In the genomic region with DNA sequence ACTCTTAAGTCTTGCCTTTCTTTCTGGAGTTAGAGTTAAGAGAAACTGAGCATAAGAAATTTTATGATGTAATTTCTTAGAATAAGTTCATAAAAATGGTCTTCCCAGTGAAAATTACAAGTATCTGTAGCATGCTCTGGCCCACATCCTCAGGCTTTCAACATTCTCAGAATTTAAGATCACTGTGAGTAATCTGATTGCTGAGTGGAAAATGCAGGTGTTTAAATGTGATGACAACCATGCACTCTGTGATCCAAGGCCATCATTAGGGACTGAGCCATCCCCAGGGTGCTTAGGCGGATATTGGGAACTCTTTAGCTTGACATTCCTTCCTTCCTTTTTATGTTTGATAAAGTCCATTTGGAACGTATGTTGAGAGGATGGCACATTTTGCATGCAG, we compare ENCODE assay signal across 15 cellular contexts.
DNase-seq lines count a peak whose midpoint lies in the region; ATAC-seq and TF ChIP-seq lines count a peak whose summit lies in the region.
"Had no signal": no experiment of that assay in that cellular context is flagged by ENCODE, and none has a peak within 500 bp of the region (broad histone marks: within the 10 kb centered on the region; RNA-seq: fewer than 3 reads in every experiment).

No MANE protein-coding gene starts in this region.

- H4K20me1 ChIP-seq in DND-41 (ENCODE audit: insufficient read depth, low read length) (no peaks in the 10 kb centered on the region), neural progenitor cell (ENCODE audit: low read depth) (no peaks in the 10 kb centered on the region)

- H3K4me3 ChIP-seq in DND-41 (ENCODE audit: low read depth in 1 of 2, low read length in 2 of 2): no peak overlapping the region
- H3K4me3 ChIP-seq in neural progenitor cell: no peak overlapping the region

- ATAC-seq in DND-41 (ENCODE audit: insufficient read depth, low read depth) (peak; percentile 79), HG03460 (IDR thresholded peaks at IDR 0.05; ENCODE audit: unreplicated experiment) (no peak)
- ATAC-seq in activated CD8-positive, alpha-beta T cell treated with anti-CD3 and anti-CD28 coated beads, Interleukin-2, amount 10 ng/mL, durations not matched to agents 7 days and 5 days: peak; percentile 78

- no peaks in the 10 kb centered on the region for H3K27me3 ChIP-seq in DND-41 (ENCODE audit: insufficient read depth, low read length, poor library complexity)
- no peaks in the 10 kb centered on the region for H3K27me3 ChIP-seq in neural progenitor cell

- peaks cover 53% of the 10 kb centered on the region for H3K4me1 ChIP-seq in DND-41 (ENCODE audit: insufficient read depth, low read length)
- H3K4me1 ChIP-seq in neural progenitor cell: peaks cover 7% of the 10 kb centered on the region

- H3K9me3 ChIP-seq in DND-41 (ENCODE audit: insufficient read depth, low read length, severe bottlenecking) (no peaks in the 10 kb centered on the region), neural progenitor cell (ENCODE audit: low read depth) (no peaks in the 10 kb centered on the region)

- intact Hi-C loops in activated CD4-positive, alpha-beta T cell treated with anti-CD3 and anti-CD28 coated beads, Interleukin-2, amount 10 ng/mL, durations not matched to agents 24 days and 14 days (cut with micrococcal nuclease): loop anchor here (1.0 to 2.0 kb wide), 2 partner anchors 21 to 109 kb away; no protein-coding TSS in a partner anchor

- no peaks in the 10 kb centered on the region for H3K27me3 Mint-ChIP-seq in activated CD4-positive, alpha-beta T cell treated with anti-CD3 and anti-CD28 coated beads, Interleukin-2, amount 10 ng/mL, durations not matched to agents 24 days and 14 days
- no peaks in the 10 kb centered on the region for H3K27me3 Mint-ChIP-seq in activated CD8-positive, alpha-beta T cell treated with anti-CD3 and anti-CD28 coated beads, Interleukin-2, amount 10 ng/mL, durations not matched to agents 7 days and 5 days (ENCODE audit: low read depth)
- H3K27me3 Mint-ChIP-seq in neural progenitor cell (ENCODE audit: insufficient read depth, low read depth): peaks cover 9% of the 10 kb centered on the region

- H3K36me3 Mint-ChIP-seq in activated CD4-positive, alpha-beta T cell treated with anti-CD3 and anti-CD28 coated beads, Interleukin-2, amount 10 ng/mL, durations not matched to agents 24 days and 14 days (ENCODE audit: low read depth): peaks cover 2% of the 10 kb centered on the region
- peaks cover 9% of the 10 kb centered on the region for H3K36me3 Mint-ChIP-seq in activated CD8-positive, alpha-beta T cell treated with anti-CD3 and anti-CD28 coated beads, Interleukin-2, amount 10 ng/mL, durations not matched to agents 7 days and 5 days (ENCODE audit: low read depth)
- no peaks in the 10 kb centered on the region for H3K36me3 Mint-ChIP-seq in neural progenitor cell

- peak overlapping the region; percentile 84 for H3K27ac Mint-ChIP-seq in activated CD4-positive, alpha-beta T cell treated with anti-CD3 and anti-CD28 coated beads, Interleukin-2, amount 10 ng/mL, durations not matched to agents 24 days and 14 days
- peak overlapping the region; percentile 86 for H3K27ac Mint-ChIP-seq in activated CD8-positive, alpha-beta T cell treated with anti-CD3 and anti-CD28 coated beads, Interleukin-2, amount 10 ng/mL, durations not matched to agents 7 days and 5 days
- peak overlapping the region; percentile 46 for H3K27ac Mint-ChIP-seq in neural progenitor cell

- CTCF ChIA-PET in activated CD8-positive, alpha-beta T cell treated with anti-CD3 and anti-CD28 coated beads, Interleukin-2, amount 10 ng/mL, durations not matched to agents 7 days and 5 days (lab: Charles Lee): no interaction called here

- peaks cover 1% of the 10 kb centered on the region for H3F3A ChIP-seq in neural progenitor cell (ENCODE audit: low read depth)

- H3K4me2 ChIP-seq in DND-41 (ENCODE audit: insufficient read depth, low read length) (no peak overlapping the region), neural progenitor cell (no peak overlapping the region)

- no peak for TF ChIP-seq CTCF in DND-41 (IDR thresholded peaks at IDR 0.05; ENCODE audit: borderline replicate concordance, extremely low read depth, low read length, poor library complexity, severe bottlenecking)
- TF ChIP-seq CTCF in neural progenitor cell (IDR thresholded peaks at IDR 0.05): no peak

- H3K27ac ChIP-seq in DND-41 (ENCODE audit: low read length): peak overlapping the region; percentile 81
- H3K27ac ChIP-seq in neural progenitor cell: no peak overlapping the region

- peak overlapping the region; percentile 11 for H3K4me3 Mint-ChIP-seq in activated CD4-positive, alpha-beta T cell treated with anti-CD3 and anti-CD28 coated beads, Interleukin-2, amount 10 ng/mL, durations not matched to agents 24 days and 14 days
- no peak overlapping the region for H3K4me3 Mint-ChIP-seq in activated CD8-positive, alpha-beta T cell treated with anti-CD3 and anti-CD28 coated beads, Interleukin-2, amount 10 ng/mL, durations not matched to agents 7 days and 5 days
- H3K4me3 Mint-ChIP-seq in neural progenitor cell: no peak overlapping the region

- H3K9ac ChIP-seq in DND-41 (ENCODE audit: low read depth, low read length) (peak overlapping the region; percentile 34; the same call in 1 of the 2 replicates), neural progenitor cell (no peak overlapping the region)

- no peaks in the 10 kb centered on the region for H3K9me3 Mint-ChIP-seq in activated CD4-positive, alpha-beta T cell treated with anti-CD3 and anti-CD28 coated beads, Interleukin-2, amount 10 ng/mL, durations not matched to agents 24 days and 14 days
- H3K9me3 Mint-ChIP-seq in activated CD8-positive, alpha-beta T cell treated with anti-CD3 and anti-CD28 coated beads, Interleukin-2, amount 10 ng/mL, durations not matched to agents 7 days and 5 days (ENCODE audit: insufficient read depth): no peaks in the 10 kb centered on the region
- peaks cover 7% of the 10 kb centered on the region for H3K9me3 Mint-ChIP-seq in neural progenitor cell

- peaks cover 49% of the 10 kb centered on the region for H3K4me1 Mint-ChIP-seq in activated CD4-positive, alpha-beta T cell treated with anti-CD3 and anti-CD28 coated beads, Interleukin-2, amount 10 ng/mL, durations not matched to agents 24 days and 14 days
- H3K4me1 Mint-ChIP-seq in activated CD8-positive, alpha-beta T cell treated with anti-CD3 and anti-CD28 coated beads, Interleukin-2, amount 10 ng/mL, durations not matched to agents 7 days and 5 days (ENCODE audit: low read depth): peaks cover 50% of the 10 kb centered on the region
- H3K4me1 Mint-ChIP-seq in neural progenitor cell: peaks cover 32% of the 10 kb centered on the region

- no peaks in the 10 kb centered on the region for H3K36me3 ChIP-seq in DND-41 (ENCODE audit: insufficient read depth, low read length)
- H3K36me3 ChIP-seq in neural progenitor cell: no peaks in the 10 kb centered on the region

- H2AFZ ChIP-seq in DND-41 (ENCODE audit: low read depth, low read length) (no peak overlapping the region), neural progenitor cell (replicated peaks) (no peak overlapping the region)

- POLR2A ChIA-PET in activated CD8-positive, alpha-beta T cell treated with anti-CD3 and anti-CD28 coated beads, Interleukin-2, amount 10 ng/mL, durations not matched to agents 7 days and 5 days (lab: Charles Lee): interaction anchor here (0.6 to 1.8 kb wide), 4 partner anchors 21 to 110 kb away, joined by 3 to 8 read pairs (median 4); no protein-coding TSS in a partner anchor

- DNase-seq in activated CD4-positive, alpha-beta T cell treated with anti-CD3 and anti-CD28 coated beads, Interleukin-2, amount 10 ng/mL, durations not matched to agents 24 days and 14 days: peak; percentile 72
- no peak for DNase-seq in activated CD4-positive, alpha-beta T cell treated with anti-CD3 and anti-CD28 coated beads for 48 hours
- DNase-seq in DND-41 (peak; percentile 46), neural progenitor cell (ENCODE audit: low spot score) (no peak), occipital lobe (lab: John Stamatoyannopoulos, UW) (no peak)
- peak; percentile 45 for DNase-seq in activated CD8-positive, alpha-beta T cell treated with anti-CD3 and anti-CD28 coated beads, Interleukin-2, amount 10 ng/mL, durations not matched to agents 7 days and 5 days
- DNase-seq in stimulated activated CD4-positive, alpha-beta T cell treated with anti-CD3 and anti-CD28 coated beads, Interleukin-4, amount 100 ng/mL, for 1 hour: no peak
- DNase-seq: C1 segment of cervical spinal cord, DMS153, KG1, NCI-H1048, NCI-H146, NCI-H2081 treated with DMSO at 0.1 percent for 48 hours, NCI-H526 treated with DMSO at 0.1 percent for 48 hours had no signal

- H3K79me2 ChIP-seq in DND-41 (ENCODE audit: insufficient read depth, low read length) (no peaks in the 10 kb centered on the region), neural progenitor cell (ENCODE audit: low read depth) (no peaks in the 10 kb centered on the region)

Comparison
In these comparisons a context has a peak if more than half of its experiments do, and no peak if none do; other contexts are left out.
1. DNase-seq: peak in activated CD4-positive, alpha-beta T cell treated with anti-CD3 and anti-CD28 coated beads, Interleukin-2, amount 10 ng/mL, durations not matched to agents 24 days and 14 days (single experiment), DND-41 (single experiment) and activated CD8-positive, alpha-beta T cell treated with anti-CD3 and anti-CD28 coated beads, Interleukin-2, amount 10 ng/mL, durations not matched to agents 7 days and 5 days (single experiment); none in activated CD4-positive, alpha-beta T cell treated with anti-CD3 and anti-CD28 coated beads for 48 hours (single experiment), neural progenitor cell (single experiment), stimulated activated CD4-positive, alpha-beta T cell treated with anti-CD3 and anti-CD28 coated beads, Interleukin-4, amount 100 ng/mL, for 1 hour (single experiment) and occipital lobe (single experiment).
2. Peak in every context shown above with its lines, with median percentiles within 50 percentile points of each other: H3K27ac Mint-ChIP-seq.